In genomic region chr6:110179406-110180227, GRCh38 we compare ENCODE assay signal across 1 cellular context.
TF ChIP-seq lines count a peak whose summit lies in the region.

WASF1 (minus strand) TSS chr6:110179670; CDS start chr6:110127601, 52,069 bp downstream.

TF ChIP-seq in HEK293, 187 proteins besides CTCF, POLR2A, EP300 and RAD21 (continued from another document and continues in another):
- TF ChIP-seq ZNF280D (tag by site-specific recombination; IDR thresholded peaks at IDR 0.05), result no peak
- TF ChIP-seq ZNF549 (tag by site-specific recombination; IDR thresholded peaks at IDR 0.05), result no peak
- TF ChIP-seq KLF17 (tag by site-specific recombination; IDR thresholded peaks at IDR 0.05), result peak; percentile 78
- no peak for TF ChIP-seq ZNF664 (tag by site-specific recombination; IDR thresholded peaks at IDR 0.05)
- TF ChIP-seq HOXD13 (CRISPR knock-in tag; IDR thresholded peaks at IDR 0.05; ENCODE audit: borderline replicate concordance), result no peak
- TF ChIP-seq ZNF221 (tag by site-specific recombination; IDR thresholded peaks at IDR 0.05; ENCODE audit: borderline replicate concordance), result no peak
- TF ChIP-seq ZNF394 (tag by site-specific recombination; IDR thresholded peaks at IDR 0.05; ENCODE audit: borderline replicate concordance), result peak; percentile 61
- TF ChIP-seq PRDM4 (tag by site-specific recombination; IDR thresholded peaks at IDR 0.05), result no peak; the same call in 1 of the 2 replicates
- TF ChIP-seq IKZF3 (tag by site-specific recombination; IDR thresholded peaks at IDR 0.05), result peak; percentile 98
- TF ChIP-seq ZNF404 (tag by site-specific recombination; IDR thresholded peaks at IDR 0.05), result no peak
- TF ChIP-seq PBX3 (CRISPR knock-in tag; IDR thresholded peaks at IDR 0.05), result 0 out of 2 replicates have a peak, but pooled peaks have one; percentile 36
- TF ChIP-seq ZNF223 (tag by site-specific recombination; IDR thresholded peaks at IDR 0.05), result no peak
- TF ChIP-seq ZNF155 (tag by site-specific recombination; IDR thresholded peaks at IDR 0.05), result no peak
- TF ChIP-seq ZNF248 (tag by site-specific recombination; IDR thresholded peaks at IDR 0.05), result no peak
- TF ChIP-seq ZSCAN23 (tag by site-specific recombination; IDR thresholded peaks at IDR 0.05), result 0 out of 2 replicates have a peak, but pooled peaks have one; percentile 32
- TF ChIP-seq MEIS1 (CRISPR knock-in tag; IDR thresholded peaks at IDR 0.05; ENCODE audit: borderline replicate concordance), result no peak
- no peak for TF ChIP-seq ZNF510 (tag by site-specific recombination; IDR thresholded peaks at IDR 0.05; ENCODE audit: insufficient replicate concordance)
- no peak for TF ChIP-seq ZNF837 (tag by site-specific recombination; IDR thresholded peaks at IDR 0.05)
- no peak for TF ChIP-seq ZNF311 (tag by site-specific recombination; IDR thresholded peaks at IDR 0.05; ENCODE audit: borderline replicate concordance)
- no peak for TF ChIP-seq ZNF10 (tag by site-specific recombination; IDR thresholded peaks at IDR 0.05)
- no peak for TF ChIP-seq OVOL3 (tag by site-specific recombination; IDR thresholded peaks at IDR 0.05)
- no peak for TF ChIP-seq ZNF521 (tag by site-specific recombination; IDR thresholded peaks at IDR 0.05)
- TF ChIP-seq ZNF707 (tag by site-specific recombination; IDR thresholded peaks at IDR 0.05), result no peak
- no peak; the same call in 1 of the 2 replicates for TF ChIP-seq ZNF18 (tag by site-specific recombination; IDR thresholded peaks at IDR 0.05)
- TF ChIP-seq ZNF112 (tag by site-specific recombination; IDR thresholded peaks at IDR 0.05), result no peak
- peak; percentile 70; the same call in 1 of the 2 replicates for TF ChIP-seq ZBTB7A (tag by site-specific recombination; IDR thresholded peaks at IDR 0.05; ENCODE audit: low read depth)
- TF ChIP-seq ZNF623 (tag by site-specific recombination; IDR thresholded peaks at IDR 0.05), result no peak
- TF ChIP-seq ZNF585B (tag by site-specific recombination; IDR thresholded peaks at IDR 0.05), result no peak
- TF ChIP-seq ZNF302 (tag by site-specific recombination; IDR thresholded peaks at IDR 0.05; ENCODE audit: low read depth), result no peak
- TF ChIP-seq ZFP69B (tag by site-specific recombination; IDR thresholded peaks at IDR 0.05), result peak; percentile 89
- peak; percentile 93 for TF ChIP-seq ZSCAN30 (tag by site-specific recombination; IDR thresholded peaks at IDR 0.05)
- no peak for TF ChIP-seq ZNF426 (tag by site-specific recombination; IDR thresholded peaks at IDR 0.05)
- no peak for TF ChIP-seq ZNF140 (tag by site-specific recombination; IDR thresholded peaks at IDR 0.05)
- no peak for TF ChIP-seq ZNF23 (tag by site-specific recombination; IDR thresholded peaks at IDR 0.05; ENCODE audit: borderline replicate concordance)
- TF ChIP-seq ZNF19 (tag by site-specific recombination; IDR thresholded peaks at IDR 0.05; ENCODE audit: low read depth), result no peak
- TF ChIP-seq ZNF658 (tag by site-specific recombination; IDR thresholded peaks at IDR 0.05), result no peak
- TF ChIP-seq ZNF391 (tag by site-specific recombination; IDR thresholded peaks at IDR 0.05; ENCODE audit: borderline replicate concordance, low read depth), result peak; percentile 76; the same call in 1 of the 2 replicates
- no peak for TF ChIP-seq ZNF26 (tag by site-specific recombination; IDR thresholded peaks at IDR 0.05)
- no peak for TF ChIP-seq ZNF416 (tag by site-specific recombination; IDR thresholded peaks at IDR 0.05)
- peak; percentile 27 for TF ChIP-seq HIC1 (tag by site-specific recombination; IDR thresholded peaks at IDR 0.05)
- TF ChIP-seq ZNF335 (tag by site-specific recombination; conservative IDR thresholded peaks at IDR 0.05), result peak; percentile 38; the same call in 1 of the 2 replicates
- no peak for TF ChIP-seq ZNF558 (tag by site-specific recombination; IDR thresholded peaks at IDR 0.05)
- peak; percentile 63 for TF ChIP-seq PRDM1 (tag by site-specific recombination; IDR thresholded peaks at IDR 0.05)
- no peak; the same call in 1 of the 2 replicates for TF ChIP-seq FEZF1 (tag by site-specific recombination; IDR thresholded peaks at IDR 0.05)
- TF ChIP-seq ZNF473 (tag by site-specific recombination; IDR thresholded peaks at IDR 0.05), result no peak
- TF ChIP-seq TCF7L2 (IDR thresholded peaks at IDR 0.05; ENCODE audit: borderline replicate concordance, low read depth, low read length), result no peak
- peak; percentile 84 for TF ChIP-seq MZF1 (tag by site-specific recombination; IDR thresholded peaks at IDR 0.05; ENCODE audit: borderline replicate concordance)
- peak; percentile 42; the same call in 1 of the 2 replicates for TF ChIP-seq KLF1 (tag by site-specific recombination; IDR thresholded peaks at IDR 0.05)
- no peak; the same call in 1 of the 2 replicates for TF ChIP-seq REST (tag by site-specific recombination; IDR thresholded peaks at IDR 0.05)
- TF ChIP-seq ZNF24 (tag by site-specific recombination; IDR thresholded peaks at IDR 0.05), result peak; percentile 67; the same call in 1 of the 2 replicates
- TF ChIP-seq ZNF202 (tag by site-specific recombination; IDR thresholded peaks at IDR 0.05; ENCODE audit: borderline replicate concordance), result no peak
